1 cellular context compared by ENCODE assay signal in the genomic region with DNA sequence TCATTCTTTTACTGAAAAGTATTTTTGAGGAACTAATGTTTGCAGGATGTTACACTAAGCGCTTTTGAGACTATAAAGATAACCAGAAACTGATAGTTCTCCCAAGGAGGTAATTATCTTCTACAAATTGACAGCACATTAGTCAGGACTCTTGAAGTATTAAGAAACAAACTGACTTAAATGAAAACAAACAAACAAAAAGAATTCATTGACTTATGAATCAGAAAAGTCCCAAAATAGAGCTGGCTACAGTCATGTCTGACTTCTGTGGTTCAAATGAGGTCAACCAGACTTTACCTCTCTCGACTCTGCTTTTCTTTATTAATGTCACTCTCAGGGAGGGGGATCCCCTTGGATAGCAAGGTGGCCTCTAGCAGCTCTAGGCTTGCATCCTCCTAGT.
TF ChIP-seq lines count a peak whose summit lies in the region.

No MANE protein-coding gene starts in this region.

TF ChIP-seq in GM12878, 131 proteins besides CTCF, POLR2A, EP300 and RAD21 (continued from another document):
- TF ChIP-seq, protein P1, sequence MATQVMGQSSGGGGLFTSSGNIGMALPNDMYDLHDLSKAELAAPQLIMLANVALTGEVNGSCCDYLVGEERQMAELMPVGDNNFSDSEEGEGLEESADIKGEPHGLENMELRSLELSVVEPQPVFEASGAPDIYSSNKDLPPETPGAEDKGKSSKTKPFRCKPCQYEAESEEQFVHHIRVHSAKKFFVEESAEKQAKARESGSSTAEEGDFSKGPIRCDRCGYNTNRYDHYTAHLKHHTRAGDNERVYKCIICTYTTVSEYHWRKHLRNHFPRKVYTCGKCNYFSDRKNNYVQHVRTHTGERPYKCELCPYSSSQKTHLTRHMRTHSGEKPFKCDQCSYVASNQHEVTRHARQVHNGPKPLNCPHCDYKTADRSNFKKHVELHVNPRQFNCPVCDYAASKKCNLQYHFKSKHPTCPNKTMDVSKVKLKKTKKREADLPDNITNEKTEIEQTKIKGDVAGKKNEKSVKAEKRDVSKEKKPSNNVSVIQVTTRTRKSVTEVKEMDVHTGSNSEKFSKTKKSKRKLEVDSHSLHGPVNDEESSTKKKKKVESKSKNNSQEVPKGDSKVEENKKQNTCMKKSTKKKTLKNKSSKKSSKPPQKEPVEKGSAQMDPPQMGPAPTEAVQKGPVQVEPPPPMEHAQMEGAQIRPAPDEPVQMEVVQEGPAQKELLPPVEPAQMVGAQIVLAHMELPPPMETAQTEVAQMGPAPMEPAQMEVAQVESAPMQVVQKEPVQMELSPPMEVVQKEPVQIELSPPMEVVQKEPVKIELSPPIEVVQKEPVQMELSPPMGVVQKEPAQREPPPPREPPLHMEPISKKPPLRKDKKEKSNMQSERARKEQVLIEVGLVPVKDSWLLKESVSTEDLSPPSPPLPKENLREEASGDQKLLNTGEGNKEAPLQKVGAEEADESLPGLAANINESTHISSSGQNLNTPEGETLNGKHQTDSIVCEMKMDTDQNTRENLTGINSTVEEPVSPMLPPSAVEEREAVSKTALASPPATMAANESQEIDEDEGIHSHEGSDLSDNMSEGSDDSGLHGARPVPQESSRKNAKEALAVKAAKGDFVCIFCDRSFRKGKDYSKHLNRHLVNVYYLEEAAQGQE (IDR thresholded peaks at IDR 0.05; ENCODE audit: low read depth, low read length) = no peak
- no peak for TF ChIP-seq ZNF217 (IDR thresholded peaks at IDR 0.05)
- no peak for TF ChIP-seq SREBF1 (IDR thresholded peaks at IDR 0.05; ENCODE audit: low read length)
- no peak for TF ChIP-seq HDGF (IDR thresholded peaks at IDR 0.05)
- TF ChIP-seq NR2C1 (IDR thresholded peaks at IDR 0.05) = no peak
- peak; percentile 90 for TF ChIP-seq MTA2 (IDR thresholded peaks at IDR 0.05; ENCODE audit: low read depth)
- TF ChIP-seq CBFB (IDR thresholded peaks at IDR 0.05; ENCODE audit: low read depth) = peak; percentile 84
- TF ChIP-seq RUNX3 (IDR thresholded peaks at IDR 0.05; ENCODE audit: low read length) = peak; percentile 99
- TF ChIP-seq, protein P2, sequence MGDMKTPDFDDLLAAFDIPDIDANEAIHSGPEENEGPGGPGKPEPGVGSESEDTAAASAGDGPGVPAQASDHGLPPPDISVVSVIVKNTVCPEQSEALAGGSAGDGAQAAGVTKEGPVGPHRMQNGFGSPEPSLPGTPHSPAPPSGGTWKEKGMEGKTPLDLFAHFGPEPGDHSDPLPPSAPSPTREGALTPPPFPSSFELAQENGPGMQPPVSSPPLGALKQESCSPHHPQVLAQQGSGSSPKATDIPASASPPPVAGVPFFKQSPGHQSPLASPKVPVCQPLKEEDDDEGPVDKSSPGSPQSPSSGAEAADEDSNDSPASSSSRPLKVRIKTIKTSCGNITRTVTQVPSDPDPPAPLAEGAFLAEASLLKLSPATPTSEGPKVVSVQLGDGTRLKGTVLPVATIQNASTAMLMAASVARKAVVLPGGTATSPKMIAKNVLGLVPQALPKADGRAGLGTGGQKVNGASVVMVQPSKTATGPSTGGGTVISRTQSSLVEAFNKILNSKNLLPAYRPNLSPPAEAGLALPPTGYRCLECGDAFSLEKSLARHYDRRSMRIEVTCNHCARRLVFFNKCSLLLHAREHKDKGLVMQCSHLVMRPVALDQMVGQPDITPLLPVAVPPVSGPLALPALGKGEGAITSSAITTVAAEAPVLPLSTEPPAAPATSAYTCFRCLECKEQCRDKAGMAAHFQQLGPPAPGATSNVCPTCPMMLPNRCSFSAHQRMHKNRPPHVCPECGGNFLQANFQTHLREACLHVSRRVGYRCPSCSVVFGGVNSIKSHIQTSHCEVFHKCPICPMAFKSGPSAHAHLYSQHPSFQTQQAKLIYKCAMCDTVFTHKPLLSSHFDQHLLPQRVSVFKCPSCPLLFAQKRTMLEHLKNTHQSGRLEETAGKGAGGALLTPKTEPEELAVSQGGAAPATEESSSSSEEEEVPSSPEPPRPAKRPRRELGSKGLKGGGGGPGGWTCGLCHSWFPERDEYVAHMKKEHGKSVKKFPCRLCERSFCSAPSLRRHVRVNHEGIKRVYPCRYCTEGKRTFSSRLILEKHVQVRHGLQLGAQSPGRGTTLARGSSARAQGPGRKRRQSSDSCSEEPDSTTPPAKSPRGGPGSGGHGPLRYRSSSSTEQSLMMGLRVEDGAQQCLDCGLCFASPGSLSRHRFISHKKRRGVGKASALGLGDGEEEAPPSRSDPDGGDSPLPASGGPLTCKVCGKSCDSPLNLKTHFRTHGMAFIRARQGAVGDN (IDR thresholded peaks at IDR 0.05) = no peak
- no peak for TF ChIP-seq EGR1 (IDR thresholded peaks at IDR 0.05; ENCODE audit: borderline replicate concordance in 1 of 2, low read depth in 2 of 2, low read length in 2 of 2)
- TF ChIP-seq NR2F1 (conservative IDR thresholded peaks at IDR 0.05) = peak; percentile 60
- TF ChIP-seq CBX5 (IDR thresholded peaks at IDR 0.05; ENCODE audit: low read depth) = no peak
- TF ChIP-seq TARDBP (IDR thresholded peaks at IDR 0.05; ENCODE audit: borderline replicate concordance) = no peak
- TF ChIP-seq HCFC1 (IDR thresholded peaks at IDR 0.05; ENCODE audit: low read length) = no peak
